In genomic region chr10:60237977-60238376, GRCh38 we compare ENCODE assay signal across 10 cellular contexts.
DNase-seq lines count a peak whose midpoint lies in the region; ATAC-seq and TF ChIP-seq lines count a peak whose summit lies in the region.
"Had no signal": no experiment of that assay in that cellular context is flagged by ENCODE, and none has a peak within 500 bp of the region (broad histone marks: within the 10 kb centered on the region; RNA-seq: fewer than 3 reads in every experiment).

No MANE protein-coding gene starts in this region.

- H3K27ac ChIP-seq in stomach (peak overlapping the region in 3 of 5 donors; percentile 26 to 77 (median 48)), adrenal gland (peak overlapping the region in 1 of 5 donors; percentile 31), esophagus squamous epithelium (peak overlapping the region in 1 of 4 donors; percentile 30)
- H3K27ac ChIP-seq: VCaP had no signal

- peak overlapping the region in 1 of 4 donors; percentile 18 for H3K4me3 ChIP-seq in stomach
- H3K4me3 ChIP-seq in adrenal gland, result peak overlapping the region in 1 of 4 donors; percentile 30
- peak overlapping the region in 1 of 4 donors; percentile 27 for H3K4me3 ChIP-seq in esophagus squamous epithelium

- TF ChIP-seq POLR2A in stomach (IDR thresholded peaks at IDR 0.05) (no peak), adrenal gland (IDR thresholded peaks at IDR 0.05) (no peak), esophagus squamous epithelium (IDR thresholded peaks at IDR 0.05) (no peak)

- no peak overlapping the region for H3K27ac Mint-ChIP-seq in activated naive CD4-positive, alpha-beta T cell treated with anti-CD3 and anti-CD28 coated beads, Interleukin-2, amount 50 U/mL, for 24 hours
- peak overlapping the region; percentile 82 for H3K27ac Mint-ChIP-seq in activated T-helper 17 cell treated with anti-CD3 and anti-CD28 coated beads, Interleukin-2, amount 50 U/mL, for 72 hours

- intact Hi-C loops in stomach (cut with DNase I; ENCODE audit: low total_unique reads) (no loop called here), adrenal gland (cut with DNase I) (no loop called here), esophagus squamous epithelium (cut with DNase I) (no loop called here)

- H3K27me3 ChIP-seq in stomach, result no peaks in the 10 kb centered on the region
- no peaks in the 10 kb centered on the region for H3K27me3 ChIP-seq in adrenal gland
- no peaks in the 10 kb centered on the region for H3K27me3 ChIP-seq in esophagus squamous epithelium

- H3K9me3 ChIP-seq in stomach (no peaks in the 10 kb centered on the region), adrenal gland (replicated peaks in 1 of 3) (no peaks in the 10 kb centered on the region), esophagus squamous epithelium (no peaks in the 10 kb centered on the region)

- TF ChIP-seq CTCF in stomach (IDR thresholded peaks at IDR 0.05), result no peak
- no peak for TF ChIP-seq CTCF in adrenal gland (IDR thresholded peaks at IDR 0.05)
- TF ChIP-seq CTCF in esophagus squamous epithelium (IDR thresholded peaks at IDR 0.05), result no peak

- H3K27me3 Mint-ChIP-seq in activated naive CD4-positive, alpha-beta T cell treated with anti-CD3 and anti-CD28 coated beads, Interleukin-2, amount 50 U/mL, for 24 hours, result no peaks in the 10 kb centered on the region
- H3K27me3 Mint-ChIP-seq in activated T-helper 17 cell treated with anti-CD3 and anti-CD28 coated beads, Interleukin-2, amount 50 U/mL, for 72 hours, result no peaks in the 10 kb centered on the region

- H3K4me1 ChIP-seq in stomach (peaks cover 0 to 27% (median 16%) of the 10 kb centered on the region in 4 donors), adrenal gland (replicated peaks in 1 of 2) (peaks cover 0 to 13% of the 10 kb centered on the region in 2 donors), esophagus squamous epithelium (peaks cover 0 to 15% (median 4%) of the 10 kb centered on the region in 3 donors)

- H3K9me3 Mint-ChIP-seq in activated naive CD4-positive, alpha-beta T cell treated with anti-CD3 and anti-CD28 coated beads, Interleukin-2, amount 50 U/mL, for 24 hours, result no peaks in the 10 kb centered on the region
- H3K9me3 Mint-ChIP-seq in activated T-helper 17 cell treated with anti-CD3 and anti-CD28 coated beads, Interleukin-2, amount 50 U/mL, for 72 hours, result no peaks in the 10 kb centered on the region

- peak; percentile 38 for ATAC-seq in HG03064 (IDR thresholded peaks at IDR 0.05; ENCODE audit: low read depth, unreplicated experiment)
- ATAC-seq in activated T-helper 17 cell treated with anti-CD3 and anti-CD28 coated beads, Interleukin-2, amount 50 U/mL, for 72 hours (replicated peaks), result peak; percentile 94

- H3K36me3 Mint-ChIP-seq in activated naive CD4-positive, alpha-beta T cell treated with anti-CD3 and anti-CD28 coated beads, Interleukin-2, amount 50 U/mL, for 24 hours, result peaks cover 3% of the 10 kb centered on the region
- H3K36me3 Mint-ChIP-seq in activated T-helper 17 cell treated with anti-CD3 and anti-CD28 coated beads, Interleukin-2, amount 50 U/mL, for 72 hours (ENCODE audit: low read depth), result peaks cover 17% of the 10 kb centered on the region

- DNase-seq in activated naive CD4-positive, alpha-beta T cell treated with anti-CD3 and anti-CD28 coated beads, Interleukin-2, amount 50 U/mL, for 16 hours, result no peak
- DNase-seq in stomach (no peak), NCI-H524 (lab: John Stamatoyannopoulos, UW) (no peak), adrenal gland (no peak), esophagus squamous epithelium (lab: John Stamatoyannopoulos, UW) (no peak)
- DNase-seq: DND-41 had no signal

- peaks cover 36% of the 10 kb centered on the region for H3K4me1 Mint-ChIP-seq in activated naive CD4-positive, alpha-beta T cell treated with anti-CD3 and anti-CD28 coated beads, Interleukin-2, amount 50 U/mL, for 24 hours
- H3K4me1 Mint-ChIP-seq in activated T-helper 17 cell treated with anti-CD3 and anti-CD28 coated beads, Interleukin-2, amount 50 U/mL, for 72 hours, result peaks cover 25% of the 10 kb centered on the region

- peak overlapping the region; percentile 12 for H3K4me3 Mint-ChIP-seq in activated naive CD4-positive, alpha-beta T cell treated with anti-CD3 and anti-CD28 coated beads, Interleukin-2, amount 50 U/mL, for 24 hours
- H3K4me3 Mint-ChIP-seq in activated T-helper 17 cell treated with anti-CD3 and anti-CD28 coated beads, Interleukin-2, amount 50 U/mL, for 72 hours, result peak overlapping the region; percentile 70

- no peaks in the 10 kb centered on the region for H3K36me3 ChIP-seq in stomach
- no peaks in the 10 kb centered on the region for H3K36me3 ChIP-seq in adrenal gland (replicated peaks in 1 of 2)
- H3K36me3 ChIP-seq in esophagus squamous epithelium, result no peaks in the 10 kb centered on the region

- TF ChIP-seq EP300 in stomach (IDR thresholded peaks at IDR 0.05), result no peak

- 26 to 53% (median 47%) methylated on average over 5 of the region's 5 CpGs for WGBS in stomach, 5 donors
- 22 to 39% (median 36%) methylated on average over 5 of the region's 5 CpGs for WGBS in adrenal gland, 4 donors
- 46 to 62% methylated on average over 5 of the region's 5 CpGs for WGBS in esophagus squamous epithelium, 2 donors
